ENCODE assay signal across 22 cellular contexts in the genomic region with DNA sequence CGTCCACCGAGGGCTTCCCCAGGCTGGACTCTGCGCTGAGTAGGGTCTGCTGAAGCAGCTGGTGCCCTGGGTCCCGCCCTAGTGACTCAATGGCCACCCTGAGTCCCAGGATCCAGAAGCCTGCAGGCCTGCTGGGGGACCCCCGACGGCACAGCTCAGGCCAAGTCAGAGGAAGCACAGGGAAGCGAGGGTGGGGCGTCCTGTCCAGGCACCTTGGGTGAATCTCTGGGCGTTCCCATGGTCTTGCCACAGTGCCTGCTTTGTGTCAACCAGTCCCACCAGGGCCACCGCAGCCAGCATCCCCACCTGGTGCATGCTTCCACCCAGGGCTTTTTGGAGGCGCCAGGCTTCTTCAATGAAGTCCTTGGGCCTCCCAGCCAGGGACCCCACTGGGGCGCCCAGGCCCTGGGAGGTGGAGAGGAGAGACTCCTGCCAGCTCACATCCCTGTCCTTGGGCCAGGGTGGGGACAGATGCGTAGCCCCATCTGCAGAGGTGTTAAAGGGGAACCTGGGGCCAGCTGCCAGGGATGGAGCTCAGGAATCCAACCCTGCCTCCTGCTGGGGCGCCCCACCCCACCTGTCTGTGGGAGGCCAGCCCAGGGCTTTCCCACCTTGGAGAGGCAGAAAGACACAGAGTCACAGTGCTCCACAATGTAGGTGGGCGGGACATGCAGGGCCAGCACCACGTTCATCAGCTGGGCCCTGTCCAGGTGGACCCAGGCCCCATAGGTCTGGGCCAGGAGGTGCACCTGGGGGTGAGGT. TPM values are rescaled to one million over a fixed set of nuclear protein-coding genes. Genes with fewer than 3 reads are reported as not detected.
DNase-seq lines count a peak whose midpoint lies in the region; TF ChIP-seq lines count a peak whose summit lies in the region.
"Had no signal": no experiment of that assay in that cellular context is flagged by ENCODE, and none has a peak within 500 bp of the region (broad histone marks: within the 10 kb centered on the region; RNA-seq: fewer than 3 reads in every experiment).

No MANE protein-coding gene starts in this region.

- H3K4me2 ChIP-seq in mesendoderm (ENCODE audit: low read length): no peak overlapping the region

- H3K9ac ChIP-seq in mesendoderm (ENCODE audit: low read length): no peak overlapping the region

- no peak overlapping the region for H2BK120ac ChIP-seq in mesendoderm (ENCODE audit: low read depth, low read length)

- peaks cover 25% of the 10 kb centered on the region for H3K4me1 Mint-ChIP-seq in T-helper 1 cell treated with Interleukin-12 subunit alpha and Interleukin-12 subunit beta and Interleukin-4 antibody, amounts not matched to agents 30 μg/mL and 1 μg/mL, for 36 hours (ENCODE audit: low read depth)

- H3K27me3 ChIP-seq in dorsolateral prefrontal cortex (no peaks in the 10 kb centered on the region), mesendoderm (ENCODE audit: insufficient read depth, low read length, poor library complexity) (no peaks in the 10 kb centered on the region)

- H3K9me3 Mint-ChIP-seq in T-helper 1 cell treated with Interleukin-12 subunit alpha and Interleukin-12 subunit beta and Interleukin-4 antibody, amounts not matched to agents 30 μg/mL and 1 μg/mL, for 36 hours: no peaks in the 10 kb centered on the region

- no peak overlapping the region for H2BK15ac ChIP-seq in mesendoderm (replicated peaks; ENCODE audit: low read depth)

- intact Hi-C loops in dorsolateral prefrontal cortex (cut with DNase I): loop anchor here in 1 of 2 donors (5.0 kb wide), 1 partner anchor 72 kb away; no protein-coding TSS in a partner anchor

- H3K56ac ChIP-seq in mesendoderm (ENCODE audit: low read length): peak overlapping the region; percentile 59

- peaks cover 4% of the 10 kb centered on the region for H3K36me3 Mint-ChIP-seq in T-helper 1 cell treated with Interleukin-12 subunit alpha and Interleukin-12 subunit beta and Interleukin-4 antibody, amounts not matched to agents 30 μg/mL and 1 μg/mL, for 36 hours (ENCODE audit: low read depth)

- no peak for DNase-seq in T-helper 1 cell
- no peak for DNase-seq in dorsolateral prefrontal cortex
- no peak for DNase-seq in mesendoderm
- no peak for DNase-seq in substantia nigra (lab: John Stamatoyannopoulos, UW)
- DNase-seq in NCI-H526 (lab: John Stamatoyannopoulos, UW): no peak
- no peak for DNase-seq in NCI-H1092 treated with DMSO at 0.1 percent for 48 hours (lab: John Stamatoyannopoulos, UW)
- no peak for DNase-seq in pons (ENCODE audit: low spot score)
- DNase-seq: DMS 273 treated with DMSO at 0.1 percent for 48 hours, GDM1, HCEC 1CT, NCI-H1436, NCI-H2029 treated with DMSO at 0.1 percent for 48 hours, NCI-H2171 treated with DMSO at 0.1 percent for 48 hours, NCI-H446 treated with DMSO at 0.1 percent for 48 hours, NCI-H774, PC-3 had no signal

- no peak overlapping the region for H4K8ac ChIP-seq in mesendoderm (ENCODE audit: low read depth, low read length)

- H3K23ac ChIP-seq in mesendoderm (ENCODE audit: low read length): no peak overlapping the region

- no CpG with 5 or more reads among the region's 16 CpGs for WGBS in mesendoderm (ENCODE audit: extremely low coverage, insufficient coverage, low lambda C conversion rate)

- H3K79me2 ChIP-seq in mesendoderm (ENCODE audit: control insufficient read depth, insufficient read depth, low read length): no peaks in the 10 kb centered on the region

- H3K27ac Mint-ChIP-seq in T-helper 1 cell treated with Interleukin-12 subunit alpha and Interleukin-12 subunit beta and Interleukin-4 antibody, amounts not matched to agents 30 μg/mL and 1 μg/mL, for 36 hours: no peak overlapping the region

- H2BK5ac ChIP-seq in mesendoderm (ENCODE audit: low read length): no peak overlapping the region

- H3K4me3 Mint-ChIP-seq in T-helper 1 cell treated with Interleukin-12 subunit alpha and Interleukin-12 subunit beta and Interleukin-4 antibody, amounts not matched to agents 30 μg/mL and 1 μg/mL, for 36 hours: peak overlapping the region; percentile 51

- no peak for TF ChIP-seq CTCF in dorsolateral prefrontal cortex (IDR thresholded peaks at IDR 0.05 in 54 of 56, conservative IDR thresholded peaks at IDR 0.05 in 2 of 56; ENCODE audit: low read depth in 1 of 56, partially characterized antibody in 56 of 56)

- peaks cover 2% of the 10 kb centered on the region for H3K4me1 ChIP-seq in mesendoderm (ENCODE audit: control insufficient read depth, low read depth, low read length)

- no peak overlapping the region for H3K18ac ChIP-seq in mesendoderm (ENCODE audit: low read length)

- H2AK5ac ChIP-seq in mesendoderm (ENCODE audit: low read length): peak overlapping the region; percentile 6

- peak overlapping the region in 56 of 59 donors; percentile 16 to 100 (median 84) for H3K27ac ChIP-seq in dorsolateral prefrontal cortex
- H3K27ac ChIP-seq in mesendoderm (ENCODE audit: low read depth, low read length): no peak overlapping the region
- H3K27ac ChIP-seq in substantia nigra (ENCODE audit: low read depth, low read length, poor library complexity, severe bottlenecking): peak overlapping the region; percentile 93
- H3K27ac ChIP-seq: 22Rv1, C4-2B, HL-60, RWPE1 had no signal

- peak overlapping the region in 3 of 59 donors; percentile 27 to 58 (median 56) for H3K4me3 ChIP-seq in dorsolateral prefrontal cortex
- H3K4me3 ChIP-seq in mesendoderm (ENCODE audit: low read length): no peak overlapping the region
- H3K4me3 ChIP-seq: GM12878 had no signal

- H3K36me3 ChIP-seq in mesendoderm (ENCODE audit: control insufficient read depth, insufficient read depth, low read length): no peaks in the 10 kb centered on the region

- H3K79me1 ChIP-seq in mesendoderm (ENCODE audit: low read length): no peaks in the 10 kb centered on the region

- no peaks in the 10 kb centered on the region for H3K27me3 Mint-ChIP-seq in T-helper 1 cell treated with Interleukin-12 subunit alpha and Interleukin-12 subunit beta and Interleukin-4 antibody, amounts not matched to agents 30 μg/mL and 1 μg/mL, for 36 hours (ENCODE audit: low read depth)

- no peak overlapping the region for H4K5ac ChIP-seq in mesendoderm (ENCODE audit: low read length)

- H3K4ac ChIP-seq in mesendoderm (ENCODE audit: low read depth, low read length): no peak overlapping the region

RNA-seq across cellular contexts. Expression of a gene that starts 17.8 kb away (rescaled TPM):
- total RNA-seq in dorsolateral prefrontal cortex: 100 to 1,000 TPM in 1 of 120 experiments, 10 to 100 TPM in 97, 1 to 10 TPM in 22; 2.9 to 101 (median 20.6) TPM
- not detected for polyA plus RNA-seq in mesendoderm (2013, experiment 1 of 2)
- polyA plus RNA-seq in mesendoderm (2013, experiment 2 of 2): not detected
- total RNA-seq: GM12878, PC-3 had no signal
- polyA plus RNA-seq: GM12878 had no signal

RNA-seq across cellular contexts. Expression of a gene that starts 35.2 kb away (rescaled TPM):
- 1 to 10 TPM in 29 of 120 experiments, under 1 TPM in 66, not detected in 25; 0.16 to 2.8 (median 0.68) TPM for total RNA-seq in dorsolateral prefrontal cortex
- polyA plus RNA-seq in mesendoderm (2013, experiment 1 of 2): 69.7 TPM
- polyA plus RNA-seq in mesendoderm (2013, experiment 2 of 2): 68.0 TPM
